ENCODE assay signal across 8 cellular contexts in genomic region chr12:39103552-39104165, GRCh38.
DNase-seq lines count a peak whose midpoint lies in the region; ATAC-seq, FAIRE-seq and TF ChIP-seq lines count a peak whose summit lies in the region.

No MANE protein-coding gene starts in this region.

- TF ChIP-seq CTCF in WI38 (IDR thresholded peaks at IDR 0.05; ENCODE audit: low read depth, low read length) (peak; percentile 18; the same call in 1 of the 2 replicates), glutamatergic neuron (IDR thresholded peaks at IDR 0.05; ENCODE audit: partially characterized antibody, unreplicated experiment) (peak; percentile 83)

- no peaks in the 10 kb centered on the region for H3K27me3 Mint-ChIP-seq in glutamatergic neuron (ENCODE audit: unreplicated experiment)

- H3K4me3 Mint-ChIP-seq in glutamatergic neuron (ENCODE audit: unreplicated experiment): no peak overlapping the region

- peak; percentile 92 for FAIRE-seq in GM19239 (lab: Jason Lieb, UNC)

- no peak overlapping the region for H3K27ac Mint-ChIP-seq in glutamatergic neuron (ENCODE audit: unreplicated experiment)

- no peaks in the 10 kb centered on the region for H3K4me1 Mint-ChIP-seq in glutamatergic neuron (ENCODE audit: low read depth, unreplicated experiment)

- no peaks in the 10 kb centered on the region for H3K9me3 Mint-ChIP-seq in glutamatergic neuron (ENCODE audit: unreplicated experiment)

- peak; percentile 92 for DNase-seq in DMS53 (lab: John Stamatoyannopoulos, UW)
- peak; percentile 36 for DNase-seq in GM19239 (ENCODE audit: insufficient read length, low spot score)
- peak; percentile 11 for DNase-seq in NCI-H2081 treated with DMSO at 0.1 percent for 48 hours (lab: John Stamatoyannopoulos, UW)
- no peak for DNase-seq in glutamatergic neuron
- DNase-seq in pulmonary artery endothelial cell (ENCODE audit: low read depth, low spot score): peak; percentile 17
- DNase-seq in cerebellar nuclear complex (lab: John Stamatoyannopoulos, UW): no peak

- no peaks in the 10 kb centered on the region for H3K36me3 Mint-ChIP-seq in glutamatergic neuron (ENCODE audit: unreplicated experiment)

- H3K4me3 ChIP-seq in WI38 (ENCODE audit: low read depth, low read length): no peak overlapping the region

- ATAC-seq in HG03095 (IDR thresholded peaks at IDR 0.05; ENCODE audit: unreplicated experiment): peak; percentile 89

Comparison
In these comparisons a context has a peak if more than half of its experiments do, and no peak if none do; other contexts are left out.
1. DNase-seq: peak in DMS53 (single experiment), GM19239 (single experiment), NCI-H2081 treated with DMSO at 0.1 percent for 48 hours (single experiment) and pulmonary artery endothelial cell (single experiment); none in glutamatergic neuron (single experiment) and cerebellar nuclear complex (0 of 2).